ENCODE assay signal across 12 cellular contexts in the genomic region with DNA sequence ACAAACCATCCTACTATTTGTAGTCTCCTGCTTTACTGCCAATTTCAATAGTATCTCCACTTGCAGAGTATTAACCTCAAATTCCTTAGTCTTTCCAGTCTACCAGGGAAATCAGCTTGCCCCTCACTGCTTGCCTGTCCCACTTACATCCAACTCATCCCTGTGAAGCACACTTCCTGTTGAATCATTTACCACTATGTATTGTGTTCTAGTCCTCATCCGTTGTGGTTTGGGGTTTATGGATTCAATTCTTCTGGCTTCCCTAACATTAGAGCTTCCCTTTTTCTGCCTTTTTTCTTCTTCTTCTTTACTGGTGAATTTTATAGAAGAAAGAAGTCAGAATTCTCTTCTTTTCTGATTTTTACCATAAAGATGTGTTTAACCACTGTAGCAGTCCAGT. TPM values are rescaled to one million over a fixed set of nuclear protein-coding genes. Genes with fewer than 3 reads are reported as not detected.
A peak's percentile ranks its signal among the peaks of the same experiment; 100 is the strongest.
DNase-seq lines count a peak whose midpoint lies in the region; TF ChIP-seq lines count a peak whose summit lies in the region.
"Had no signal": no experiment of that assay in that cellular context is flagged by ENCODE, and none has a peak within 500 bp of the region (broad histone marks: within the 10 kb centered on the region; RNA-seq: fewer than 3 reads in every experiment).

No MANE protein-coding gene starts in this region.

- H3F3A ChIP-seq in PC-9 (ENCODE audit: insufficient read depth, low read depth), result no peaks in the 10 kb centered on the region

- H3K27ac Mint-ChIP-seq in endothelial cell (ENCODE audit: unreplicated experiment) (peak overlapping the region; percentile 38), osteocyte (ENCODE audit: unreplicated experiment) (no peak overlapping the region)

- H3K4me3 Mint-ChIP-seq in endothelial cell (ENCODE audit: unreplicated experiment) (no peak overlapping the region), osteocyte (ENCODE audit: unreplicated experiment) (no peak overlapping the region)

- H3K27me3 Mint-ChIP-seq in endothelial cell (ENCODE audit: unreplicated experiment), result no peaks in the 10 kb centered on the region
- H3K27me3 Mint-ChIP-seq in osteocyte (ENCODE audit: unreplicated experiment), result peaks cover under 1% of the 10 kb centered on the region

- intact Hi-C loops in PC-9 (cut with micrococcal nuclease; ENCODE audit: unreplicated experiment), result no loop called here

- peak overlapping the region; percentile 56; the same call in 1 of the 2 replicates for H2AFZ ChIP-seq in PC-9

- H3K27ac ChIP-seq in PC-9 (no peak overlapping the region), RWPE1 (no peak overlapping the region)
- H3K27ac ChIP-seq: VCaP had no signal

- no peak overlapping the region for H3K4me3 ChIP-seq in PC-9
- H3K4me3 ChIP-seq in skeletal muscle satellite cell (ENCODE audit: low read length), result no peak overlapping the region
- H3K4me3 ChIP-seq: coronary artery had no signal

- H3K4me2 ChIP-seq in PC-9 (no peak overlapping the region), skeletal muscle satellite cell (ENCODE audit: low read length) (peak overlapping the region; percentile 4)

- CTCF ChIA-PET in PC-9 (lab: Charles Lee) (no interaction called here), RWPE1 (lab: Yijun Ruan, JAX) (interaction anchor here (0.8 kb wide), 1 partner anchor 718 kb away, joined by 3 read pairs; no protein-coding TSS in a partner anchor)

- H3K36me3 ChIP-seq in PC-9 (ENCODE audit: low read depth) (no peaks in the 10 kb centered on the region), skeletal muscle satellite cell (ENCODE audit: insufficient read depth, low read length) (no peaks in the 10 kb centered on the region)

- H3K27me3 ChIP-seq in PC-9 (ENCODE audit: insufficient read depth, low read depth) (no peaks in the 10 kb centered on the region), skeletal muscle satellite cell (ENCODE audit: control insufficient read depth, insufficient read depth, low read length) (no peaks in the 10 kb centered on the region)

- POLR2A ChIA-PET in PC-9 (lab: Charles Lee; ENCODE audit: unreplicated experiment), result no interaction called here
- POLR2A ChIA-PET in RWPE1 (lab: Yijun Ruan, JAX; ENCODE audit: low non-redundant PET), result no interaction called here

- no peaks in the 10 kb centered on the region for H3K79me2 ChIP-seq in PC-9 (ENCODE audit: low read depth)

- no peaks in the 10 kb centered on the region for H3K9me3 ChIP-seq in PC-9 (ENCODE audit: insufficient read depth, low read depth)
- H3K9me3 ChIP-seq in skeletal muscle satellite cell (replicated peaks; ENCODE audit: low read length), result no peaks in the 10 kb centered on the region

- BruUV-seq in PC-9 (replicated peaks; lab: Mats Ljungman, UMichigan), result no TSS peak

- H3K4me1 Mint-ChIP-seq in endothelial cell (ENCODE audit: unreplicated experiment), result peaks cover 19% of the 10 kb centered on the region
- peaks cover 8% of the 10 kb centered on the region for H3K4me1 Mint-ChIP-seq in osteocyte (ENCODE audit: unreplicated experiment)

- H3K9me3 Mint-ChIP-seq in endothelial cell (ENCODE audit: unreplicated experiment), result no peaks in the 10 kb centered on the region
- no peaks in the 10 kb centered on the region for H3K9me3 Mint-ChIP-seq in osteocyte (ENCODE audit: unreplicated experiment)

- no peaks in the 10 kb centered on the region for H4K20me1 ChIP-seq in PC-9 (ENCODE audit: insufficient read depth)

- DNase-seq in HCEC 1CT, result peak; percentile 84
- no peak for DNase-seq in PC-9
- no peak for DNase-seq in endothelial cell (ENCODE audit: low spot score)
- DNase-seq in stimulated activated CD4-positive, alpha-beta T cell treated with anti-CD3 and anti-CD28 coated beads, Interleukin-2, amount 100 ng/mL, for 24 hours, result no peak
- no peak for DNase-seq in RWPE1 (ENCODE audit: low spot score)
- no peak for DNase-seq in osteocyte (ENCODE audit: extremely low spot score, unreplicated experiment)
- DNase-seq: activated effector memory CD4-positive, alpha-beta T cell treated with Interleukin-2 at 50 U/mL for 16 hours; NCI-H1048; stimulated activated naive CD4-positive, alpha-beta T cell treated with Interleukin-2 at 50 U/mL for 16 hours had no signal

- no peak for TF ChIP-seq CTCF in PC-9 (conservative IDR thresholded peaks at IDR 0.05)
- TF ChIP-seq CTCF in endothelial cell (IDR thresholded peaks at IDR 0.05; ENCODE audit: unreplicated experiment), result no peak
- no peak for TF ChIP-seq CTCF in RWPE1 (conservative IDR thresholded peaks at IDR 0.05; ENCODE audit: low read depth)
- no peak for TF ChIP-seq CTCF in osteocyte (IDR thresholded peaks at IDR 0.05)

- 0 out of 2 replicates have a peak, but pooled peaks cover 7% of the 10 kb centered on the region for H3K4me1 ChIP-seq in PC-9 (replicated peaks; ENCODE audit: insufficient read depth)
- H3K4me1 ChIP-seq in skeletal muscle satellite cell (ENCODE audit: control insufficient read depth, insufficient read depth, low read length), result peaks cover 18% of the 10 kb centered on the region

- no peak overlapping the region for H3K9ac ChIP-seq in skeletal muscle satellite cell (ENCODE audit: low read depth, low read length)

- H3K9me2 ChIP-seq in PC-9 (ENCODE audit: insufficient read depth), result no peaks in the 10 kb centered on the region

- no peaks in the 10 kb centered on the region for H3K36me3 Mint-ChIP-seq in endothelial cell (ENCODE audit: low read depth, unreplicated experiment)
- peaks cover 2% of the 10 kb centered on the region for H3K36me3 Mint-ChIP-seq in osteocyte (ENCODE audit: unreplicated experiment)

RNA-seq across cellular contexts. Expression of a gene that starts 5.1 kb away (rescaled TPM):
- total RNA-seq in PC-9 (2021) (0.09 TPM in 1 of 2 replicates, not detected in the other), endothelial cell (ENCODE audit: unreplicated experiment) (0.41 TPM), osteocyte (0.08 TPM in 1 of 2 replicates, not detected in the other)
- total RNA-seq in skeletal muscle satellite cell (2012; rRNA removed), result 0.25 and 0.87 TPM in 2 replicates
